Comparison of ENCODE assay signal across 8 cellular contexts in genomic region chr2:45860136-45861106, GRCh38.
DNase-seq lines count a peak whose midpoint lies in the region; ATAC-seq and FAIRE-seq lines count a peak whose summit lies in the region.

No MANE protein-coding gene starts in this region.

- peaks cover 51% of the 10 kb centered on the region for H3K4me1 Mint-ChIP-seq in activated T-cell treated with anti-CD3 and anti-CD28 coated beads, Interleukin-2, amount 50 U/mL, for 72 hours (ENCODE audit: low read depth)

- intact Hi-C loops in head of caudate nucleus (cut with DNase I) = no loop called here

- DNase-seq in C1 segment of cervical spinal cord (lab: John Stamatoyannopoulos, UW) (peak in 11 of 14 donors; percentile 14 to 82 (median 49)), head of caudate nucleus (peak; percentile 40 to 93 (median 82)), putamen (ENCODE audit: low spot score) (peak; percentile 85), NCI-H2081 (lab: John Stamatoyannopoulos, UW) (no peak), HTR-8/SVneo (ENCODE audit: insufficient read length, low spot score) (no peak)
- DNase-seq in activated T-cell treated with anti-CD3 and anti-CD28 coated beads, Interleukin-2, amount 50 U/mL, for 72 hours = peak; percentile 14 to 18

- peak overlapping the region; percentile 69 for H3K27ac Mint-ChIP-seq in activated T-cell treated with anti-CD3 and anti-CD28 coated beads, Interleukin-2, amount 50 U/mL, for 72 hours

- peak; percentile 69 for ATAC-seq in HG03342 (IDR thresholded peaks at IDR 0.05; ENCODE audit: unreplicated experiment)
- ATAC-seq in activated T-cell treated with anti-CD3 and anti-CD28 coated beads, Interleukin-2, amount 50 U/mL, for 72 hours (replicated peaks in 1 of 2) = peak; percentile 51 to 58
- ATAC-seq in HG02763 (IDR thresholded peaks at IDR 0.05; ENCODE audit: unreplicated experiment) = no peak

- H3K9me3 Mint-ChIP-seq in activated T-cell treated with anti-CD3 and anti-CD28 coated beads, Interleukin-2, amount 50 U/mL, for 72 hours = no peaks in the 10 kb centered on the region

- peak overlapping the region; percentile 80 to 85 for H3K4me3 Mint-ChIP-seq in activated T-cell treated with anti-CD3 and anti-CD28 coated beads, Interleukin-2, amount 50 U/mL, for 72 hours

- no peak for FAIRE-seq in HTR-8/SVneo (lab: Jason Lieb, UNC)

- H3K36me3 Mint-ChIP-seq in activated T-cell treated with anti-CD3 and anti-CD28 coated beads, Interleukin-2, amount 50 U/mL, for 72 hours (ENCODE audit: insufficient read depth in 2 of 2) = no peaks in the 10 kb centered on the region

- H3K27me3 Mint-ChIP-seq in activated T-cell treated with anti-CD3 and anti-CD28 coated beads, Interleukin-2, amount 50 U/mL, for 72 hours (ENCODE audit: low read depth) = no peaks in the 10 kb centered on the region

Comparison
In these comparisons a context has a peak if more than half of its experiments do, and no peak if none do; other contexts are left out.
1. DNase-seq: peak in C1 segment of cervical spinal cord (11 of 14), activated T-cell treated with anti-CD3 and anti-CD28 coated beads, Interleukin-2, amount 50 U/mL, for 72 hours (2 of 2), head of caudate nucleus (42 of 42) and putamen (single experiment); none in NCI-H2081 (0 of 2) and HTR-8/SVneo (single experiment).